ENCODE assay signal across 8 cellular contexts in genomic region chr1:84724128-84724860, GRCh38. TPM values are rescaled to one million over a fixed set of nuclear protein-coding genes. Genes with fewer than 3 reads are reported as not detected.
DNase-seq lines count a peak whose midpoint lies in the region; ATAC-seq and TF ChIP-seq lines count a peak whose summit lies in the region.

No MANE protein-coding gene starts in this region.

- H3K4me1 Mint-ChIP-seq in activated naive CD4-positive, alpha-beta T cell treated with anti-CD3 and anti-CD28 coated beads for 36 hours (ENCODE audit: low read depth), result peaks cover 3% of the 10 kb centered on the region
- H3K4me1 Mint-ChIP-seq in naive thymus-derived CD8-positive, alpha-beta T cell, result no peaks in the 10 kb centered on the region

- peak; percentile 63 for DNase-seq in activated naive CD4-positive, alpha-beta T cell treated with anti-CD3 and anti-CD28 coated beads for 36 hours
- peak; percentile 4 to 72 (median 41) for DNase-seq in naive thymus-derived CD8-positive, alpha-beta T cell
- DNase-seq in NCI-H2081 (lab: John Stamatoyannopoulos, UW) (no peak), cerebellar nuclear complex (lab: John Stamatoyannopoulos, UW) (no peak), DMS79 (lab: John Stamatoyannopoulos, UW) (no peak)

- no peaks in the 10 kb centered on the region for H3K36me3 Mint-ChIP-seq in activated naive CD4-positive, alpha-beta T cell treated with anti-CD3 and anti-CD28 coated beads for 36 hours (ENCODE audit: low read depth)
- H3K36me3 Mint-ChIP-seq in naive thymus-derived CD8-positive, alpha-beta T cell, result no peaks in the 10 kb centered on the region

- ATAC-seq in naive thymus-derived CD8-positive, alpha-beta T cell, result peak; percentile 42 to 73
- no peak for ATAC-seq in HG03460 (IDR thresholded peaks at IDR 0.05; ENCODE audit: unreplicated experiment)

- no peaks in the 10 kb centered on the region for H3F3A ChIP-seq in OCI-LY1 (ENCODE audit: insufficient read depth, low read length)

- POLR2A ChIA-PET in naive thymus-derived CD8-positive, alpha-beta T cell (lab: Charles Lee), result no interaction called here

- intact Hi-C loops in activated naive CD4-positive, alpha-beta T cell treated with anti-CD3 and anti-CD28 coated beads for 36 hours (cut with micrococcal nuclease), result loop anchor here (1.0 kb wide), 2 partner anchors 56 to 282 kb away; no protein-coding TSS in a partner anchor

- H3K4me3 Mint-ChIP-seq in activated naive CD4-positive, alpha-beta T cell treated with anti-CD3 and anti-CD28 coated beads for 36 hours, result no peak overlapping the region
- H3K4me3 Mint-ChIP-seq in naive thymus-derived CD8-positive, alpha-beta T cell, result no peak overlapping the region

- H3K4me3 ChIP-seq in OCI-LY1 (ENCODE audit: low read depth, low read length, poor library complexity, severe bottlenecking), result no peak overlapping the region

- no peaks in the 10 kb centered on the region for H3K9me3 Mint-ChIP-seq in activated naive CD4-positive, alpha-beta T cell treated with anti-CD3 and anti-CD28 coated beads for 36 hours
- H3K9me3 Mint-ChIP-seq in naive thymus-derived CD8-positive, alpha-beta T cell, result no peaks in the 10 kb centered on the region

- no peak overlapping the region for H3K27ac ChIP-seq in OCI-LY1 (ENCODE audit: low read depth, low read length, poor library complexity, severe bottlenecking)

- H4K20me1 ChIP-seq in OCI-LY1 (ENCODE audit: insufficient read depth, low read length), result no peaks in the 10 kb centered on the region

- H3K36me3 ChIP-seq in OCI-LY1 (ENCODE audit: insufficient read depth, low read length), result no peaks in the 10 kb centered on the region

- no peaks in the 10 kb centered on the region for H3K9me3 ChIP-seq in OCI-LY1 (ENCODE audit: low read length)

- H3K27me3 ChIP-seq in OCI-LY1 (ENCODE audit: insufficient read depth, low read length), result no peaks in the 10 kb centered on the region

- H3K27me3 Mint-ChIP-seq in activated naive CD4-positive, alpha-beta T cell treated with anti-CD3 and anti-CD28 coated beads for 36 hours (ENCODE audit: low read depth), result no peaks in the 10 kb centered on the region
- peaks cover 0 to 3% (median under 1%) of the 10 kb centered on the region in 5 donors for H3K27me3 Mint-ChIP-seq in naive thymus-derived CD8-positive, alpha-beta T cell

- H3K9me2 ChIP-seq in OCI-LY1 (ENCODE audit: low read depth, low read length), result no peaks in the 10 kb centered on the region

- TF ChIP-seq CTCF in GM12872 (IDR thresholded peaks at IDR 0.05; ENCODE audit: insufficient read depth, low read depth, low read length) (peak; percentile 74), OCI-LY1 (IDR thresholded peaks at IDR 0.05; ENCODE audit: low read length) (peak; percentile 91)

- H2AFZ ChIP-seq in OCI-LY1 (ENCODE audit: low read length), result no peak overlapping the region

- H3K4me1 ChIP-seq in OCI-LY1 (ENCODE audit: insufficient read depth, low read length, severe bottlenecking), result peaks cover 34% of the 10 kb centered on the region

- no peak overlapping the region; the same call in 1 of the 2 replicates for H3K4me2 ChIP-seq in OCI-LY1 (ENCODE audit: low read length)

- H3K27ac Mint-ChIP-seq in activated naive CD4-positive, alpha-beta T cell treated with anti-CD3 and anti-CD28 coated beads for 36 hours, result no peak overlapping the region
- H3K27ac Mint-ChIP-seq in naive thymus-derived CD8-positive, alpha-beta T cell, result no peak overlapping the region

- no peaks in the 10 kb centered on the region for H3K79me2 ChIP-seq in OCI-LY1 (ENCODE audit: insufficient read depth, low read length)

- CTCF ChIA-PET in activated naive CD4-positive, alpha-beta T cell treated with anti-CD3 and anti-CD28 coated beads for 36 hours (lab: Charles Lee), result interaction anchor here (0.6 to 3.2 kb wide), 30 partner anchors 9 to 806 kb away, joined by 3 to 18 read pairs (median 4); no protein-coding TSS in a partner anchor

- no peak overlapping the region for H3K9ac ChIP-seq in OCI-LY1 (ENCODE audit: low read length)

RNA-seq across cellular contexts. Expression of gene SSX2IP, which starts 34.0 kb away (rescaled TPM):
- total RNA-seq in activated naive CD4-positive, alpha-beta T cell treated with anti-CD3 and anti-CD28 coated beads for 36 hours, result 10 to 100 TPM; 11.9 to 12.6 TPM
- 10 to 100 TPM in 1 of 2 experiments, 1 to 10 TPM in 1; 9.9 to 11.4 TPM for total RNA-seq in naive thymus-derived CD8-positive, alpha-beta T cell
- 10 to 100 TPM in 1 of 3 donors, 1 to 10 TPM in 2; 6.9 to 10.8 (median 8.1) TPM for polyA plus RNA-seq in naive thymus-derived CD8-positive, alpha-beta T cell

Comparison
In these comparisons a context has a peak if more than half of its experiments do, and no peak if none do; other contexts are left out.
1. DNase-seq: peak in activated naive CD4-positive, alpha-beta T cell treated with anti-CD3 and anti-CD28 coated beads for 36 hours (single experiment) and naive thymus-derived CD8-positive, alpha-beta T cell (10 of 10); none in NCI-H2081 (0 of 2), cerebellar nuclear complex (0 of 2) and DMS79 (single experiment).